14 cellular contexts compared by ENCODE assay signal in the genomic region with DNA sequence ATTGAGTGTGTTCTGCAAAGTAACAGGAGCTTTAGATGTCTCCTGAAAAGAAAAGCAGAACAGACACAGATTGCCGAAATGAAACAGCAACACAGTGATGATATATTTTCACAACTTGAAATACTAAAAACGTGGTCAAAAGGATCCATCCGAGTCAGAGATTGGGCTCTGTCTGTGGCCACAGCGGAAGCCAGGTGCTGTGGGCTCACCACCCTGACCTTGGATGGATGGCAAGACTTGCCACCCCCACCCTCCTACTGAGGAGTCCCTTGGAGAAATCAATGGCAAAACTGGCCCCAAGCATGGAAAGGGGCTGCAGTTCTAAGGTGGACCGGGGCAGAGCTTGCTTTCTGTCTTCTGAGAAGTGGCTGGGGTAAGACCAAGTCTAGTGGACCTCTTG. TPM values are rescaled to one million over a fixed set of nuclear protein-coding genes. Genes with fewer than 3 reads are reported as not detected.
A peak's percentile ranks its signal among the peaks of the same experiment; 100 is the strongest.
DNase-seq lines count a peak whose midpoint lies in the region; ATAC-seq and TF ChIP-seq lines count a peak whose summit lies in the region.
"Had no signal": no experiment of that assay in that cellular context is flagged by ENCODE, and none has a peak within 500 bp of the region (broad histone marks: within the 10 kb centered on the region; RNA-seq: fewer than 3 reads in every experiment).

No MANE protein-coding gene starts in this region.

- POLR2A ChIA-PET in activated CD8-positive, alpha-beta T cell treated with anti-CD3 and anti-CD28 coated beads for 36 hours (lab: Charles Lee), result interaction anchor here (2.2 kb wide), 1 partner anchor 30 kb away, joined by 8 read pairs; no protein-coding TSS in a partner anchor

- ATAC-seq in activated CD4-positive, CD25-positive, alpha-beta regulatory T cell treated with anti-CD3 and anti-CD28 coated beads, Interleukin-2, amount 50 U/mL, for 24 hours, result peak; percentile 30 to 34
- ATAC-seq in HG02759 (IDR thresholded peaks at IDR 0.05; ENCODE audit: unreplicated experiment), result peak; percentile 56
- peak; percentile 34 for ATAC-seq in activated CD8-positive, alpha-beta T cell treated with anti-CD3 and anti-CD28 coated beads for 36 hours
- peak; percentile 70 for ATAC-seq in stimulated activated effector memory CD8-positive, alpha-beta T cell treated with anti-CD3 and anti-CD28 coated beads, Interleukin-12 subunit alpha, Interleukin-12 subunit beta, amount 100 ng/mL, for 72 hours
- ATAC-seq: left lobe of liver had no signal

- H3K27ac Mint-ChIP-seq in activated CD8-positive, alpha-beta T cell treated with anti-CD3 and anti-CD28 coated beads for 36 hours, result peak overlapping the region; percentile 96
- peak overlapping the region; percentile 95 for H3K27ac Mint-ChIP-seq in stimulated activated effector memory CD8-positive, alpha-beta T cell treated with anti-CD3 and anti-CD28 coated beads, Interleukin-12 subunit alpha, Interleukin-12 subunit beta, amount 100 ng/mL, for 72 hours

- H3K27me3 Mint-ChIP-seq in activated CD8-positive, alpha-beta T cell treated with anti-CD3 and anti-CD28 coated beads for 36 hours, result no peaks in the 10 kb centered on the region

- peaks cover 61% of the 10 kb centered on the region for H3K4me1 Mint-ChIP-seq in activated CD8-positive, alpha-beta T cell treated with anti-CD3 and anti-CD28 coated beads for 36 hours (ENCODE audit: low read depth)
- H3K4me1 Mint-ChIP-seq in stimulated activated effector memory CD8-positive, alpha-beta T cell treated with anti-CD3 and anti-CD28 coated beads, Interleukin-12 subunit alpha, Interleukin-12 subunit beta, amount 100 ng/mL, for 72 hours, result peaks cover 77% of the 10 kb centered on the region

- H3K36me3 Mint-ChIP-seq in activated CD8-positive, alpha-beta T cell treated with anti-CD3 and anti-CD28 coated beads for 36 hours (ENCODE audit: low read depth), result peaks cover 36% of the 10 kb centered on the region
- no peaks in the 10 kb centered on the region for H3K36me3 Mint-ChIP-seq in stimulated activated effector memory CD8-positive, alpha-beta T cell treated with anti-CD3 and anti-CD28 coated beads, Interleukin-12 subunit alpha, Interleukin-12 subunit beta, amount 100 ng/mL, for 72 hours

- in situ Hi-C loops in G401 (cut with HindIII; ENCODE audit: low sequenced_read_pairs), result no loop called here

- no peak for DNase-seq in activated CD4-positive, CD25-positive, alpha-beta regulatory T cell (lab: John Stamatoyannopoulos, UW)
- peak; percentile 62 for DNase-seq in activated CD8-positive, alpha-beta T cell treated with anti-CD3 and anti-CD28 coated beads for 36 hours
- DNase-seq in stimulated activated effector memory CD8-positive, alpha-beta T cell treated with anti-CD3 and anti-CD28 coated beads, Interleukin-12 subunit alpha, Interleukin-12 subunit beta, amount 100 ng/mL, for 72 hours (ENCODE audit: low spot score in 2 of 2), result peak in 1 of 2 donors; percentile 61
- DNase-seq in SW480 (ENCODE audit: low spot score) (no peak), G401 (ENCODE audit: low spot score) (no peak), NCI-H1105 treated with DMSO at 0.1 percent for 48 hours (lab: John Stamatoyannopoulos, UW) (no peak)
- DNase-seq: dermis blood vessel endothelial cell; NCI-H1930; stimulated activated CD4-positive, alpha-beta T cell treated with anti-CD3 and anti-CD28 coated beads, Interleukin-4, amount 100 ng/mL, for 4 hours; T1000; upper lobe of left lung had no signal

- intact Hi-C loops in activated CD8-positive, alpha-beta T cell treated with anti-CD3 and anti-CD28 coated beads for 36 hours (cut with micrococcal nuclease), result no loop called here

- peaks cover 9% of the 10 kb centered on the region for H3K9me3 Mint-ChIP-seq in activated CD8-positive, alpha-beta T cell treated with anti-CD3 and anti-CD28 coated beads for 36 hours
- H3K9me3 Mint-ChIP-seq in stimulated activated effector memory CD8-positive, alpha-beta T cell treated with anti-CD3 and anti-CD28 coated beads, Interleukin-12 subunit alpha, Interleukin-12 subunit beta, amount 100 ng/mL, for 72 hours, result no peaks in the 10 kb centered on the region

- H3K4me3 Mint-ChIP-seq in activated CD8-positive, alpha-beta T cell treated with anti-CD3 and anti-CD28 coated beads for 36 hours, result peak overlapping the region; percentile 96
- peak overlapping the region; percentile 90 for H3K4me3 Mint-ChIP-seq in stimulated activated effector memory CD8-positive, alpha-beta T cell treated with anti-CD3 and anti-CD28 coated beads, Interleukin-12 subunit alpha, Interleukin-12 subunit beta, amount 100 ng/mL, for 72 hours

- CTCF ChIA-PET in activated CD8-positive, alpha-beta T cell treated with anti-CD3 and anti-CD28 coated beads for 36 hours (lab: Charles Lee), result interaction anchor here (1.0 to 1.8 kb wide), 3 partner anchors 16 to 31 kb away, joined by 3 to 9 read pairs (median 5); a partner anchor contains a TSS

- TF ChIP-seq CTCF in activated CD8-positive, alpha-beta T cell treated with anti-CD3 and anti-CD28 coated beads for 36 hours (IDR thresholded peaks at IDR 0.05), result no peak

RNA-seq across cellular contexts. Expression of a gene that starts 31.4 kb away (rescaled TPM):
- total RNA-seq in activated CD8-positive, alpha-beta T cell treated with anti-CD3 and anti-CD28 coated beads for 36 hours, result 1 to 10 TPM; 2.4 to 3.4 TPM
- total RNA-seq in G401 (2014; rRNA removed; shearing (Covaris generic)), result not detected in 2 replicates
